Comparison of ENCODE assay signal across 23 cellular contexts in genomic region chr12:65634626-65635331, GRCh38.
A peak's percentile ranks its signal among the peaks of the same experiment; 100 is the strongest.
DNase-seq lines count a peak whose midpoint lies in the region; ATAC-seq and TF ChIP-seq lines count a peak whose summit lies in the region.
"Had no signal": no experiment of that assay in that cellular context is flagged by ENCODE, and none has a peak within 500 bp of the region (broad histone marks: within the 10 kb centered on the region; RNA-seq: fewer than 3 reads in every experiment).

No MANE protein-coding gene starts in this region.

- peaks cover 3% of the 10 kb centered on the region for H3K9me3 Mint-ChIP-seq in MCF 10A (ENCODE audit: unreplicated experiment)
- H3K9me3 Mint-ChIP-seq: activated B cell treated with CpG ODN at 0.5 μM for 24 hours; CD8-positive, alpha-beta T cell; H9; nephron progenitor cell had no signal

- H3K36me3 Mint-ChIP-seq in MCF 10A (ENCODE audit: insufficient read depth, unreplicated experiment): no peaks in the 10 kb centered on the region
- H3K36me3 Mint-ChIP-seq: CD8-positive, alpha-beta T cell; memory B cell had no signal

- in situ Hi-C loops in brain microvascular endothelial cell (cut with HindIII; ENCODE audit: low pct_ligation_motif_present, low sequenced_read_pairs): no loop called here

- no peak overlapping the region for H3K4me3 ChIP-seq in breast epithelium
- H3K4me3 ChIP-seq in brain microvascular endothelial cell (ENCODE audit: low read depth, low read length): no peak overlapping the region
- H3K4me3 ChIP-seq in tibial nerve: no peak overlapping the region
- H3K4me3 ChIP-seq: thyroid gland had no signal

- no peak for TF ChIP-seq EP300 in tibial nerve (IDR thresholded peaks at IDR 0.05)

- intact Hi-C loops in MCF 10A (cut with micrococcal nuclease): loop anchor here (1.0 kb wide), 1 partner anchor 32 kb away; no protein-coding TSS in a partner anchor
- intact Hi-C loops in breast epithelium (cut with DNase I; ENCODE audit: low total_unique reads): loop anchor here (5.0 kb wide), 1 partner anchor 163 kb away; no protein-coding TSS in a partner anchor

- CTCF ChIA-PET in MCF 10A (lab: Yijun Ruan, JAX): interaction anchor here (0.8 to 1.8 kb wide), 4 partner anchors 15 to 76 kb away, joined by 3 to 10 read pairs (median 5); no protein-coding TSS in a partner anchor

- H3K27ac Mint-ChIP-seq in MCF 10A (ENCODE audit: low read depth, unreplicated experiment): peak overlapping the region; percentile 86
- H3K27ac Mint-ChIP-seq: activated B cell treated with CpG ODN at 0.5 μM for 24 hours; CD8-positive, alpha-beta T cell; H9; memory B cell had no signal

- H3K9me3 ChIP-seq in breast epithelium: no peaks in the 10 kb centered on the region
- no peaks in the 10 kb centered on the region for H3K9me3 ChIP-seq in tibial nerve
- H3K9me3 ChIP-seq: thyroid gland had no signal

- no peak for TF ChIP-seq POLR2A in breast epithelium (IDR thresholded peaks at IDR 0.05)
- TF ChIP-seq POLR2A in tibial nerve (IDR thresholded peaks at IDR 0.05): no peak

- TF ChIP-seq CTCF in MCF 10A (IDR thresholded peaks at IDR 0.05; ENCODE audit: unreplicated experiment): no peak
- no peak for TF ChIP-seq CTCF in breast epithelium (IDR thresholded peaks at IDR 0.05)
- no peak for TF ChIP-seq CTCF in brain microvascular endothelial cell (IDR thresholded peaks at IDR 0.05; ENCODE audit: low read depth, low read length, missing control alignments)
- TF ChIP-seq CTCF in tibial nerve (IDR thresholded peaks at IDR 0.05): no peak

- 73 to 76% methylated on average over 6 of the region's 6 CpGs for WGBS in tibial nerve, 2 donors

- H3K27ac ChIP-seq in breast epithelium (no peak overlapping the region), brain microvascular endothelial cell (peak overlapping the region; percentile 98), tibial nerve (no peak overlapping the region)
- H3K27ac ChIP-seq: thyroid gland had no signal

- BruUV-seq in MCF 10A (replicated peaks; lab: Mats Ljungman, UMichigan): no TSS peak

- H3K4me1 ChIP-seq in breast epithelium (peaks cover 0 to 5% of the 10 kb centered on the region in 2 donors), tibial nerve (peaks cover 0 to 16% (median 4%) of the 10 kb centered on the region in 4 donors)
- H3K4me1 ChIP-seq: thyroid gland had no signal

- H3K4me1 Mint-ChIP-seq in MCF 10A (ENCODE audit: insufficient read depth, unreplicated experiment): peaks cover 53% of the 10 kb centered on the region
- H3K4me1 Mint-ChIP-seq: activated B cell treated with CpG ODN at 0.5 μM for 24 hours, memory B cell had no signal

- POLR2A ChIA-PET in MCF 10A (lab: Yijun Ruan, JAX): interaction anchor here (0.5 to 3.5 kb wide), 15 partner anchors 14 to 482 kb away, joined by 3 to 28 read pairs (median 3); partner anchors contain the start of gene HMGA2

- no peaks in the 10 kb centered on the region for H3K27me3 ChIP-seq in breast epithelium
- no peaks in the 10 kb centered on the region for H3K27me3 ChIP-seq in brain microvascular endothelial cell (replicated peaks)
- no peaks in the 10 kb centered on the region for H3K27me3 ChIP-seq in tibial nerve
- H3K27me3 ChIP-seq: thyroid gland had no signal

- ATAC-seq in HG02571 (IDR thresholded peaks at IDR 0.05; ENCODE audit: unreplicated experiment): no peak
- ATAC-seq: CD8-positive, alpha-beta T cell; right cardiac atrium had no signal

- no peaks in the 10 kb centered on the region for H3K27me3 Mint-ChIP-seq in MCF 10A (ENCODE audit: insufficient read depth, unreplicated experiment)
- H3K27me3 Mint-ChIP-seq: activated B cell treated with CpG ODN at 0.5 μM for 24 hours had no signal

- DNase-seq in MCF 10A (ENCODE audit: unreplicated experiment): peak; percentile 28
- DNase-seq in breast epithelium (ENCODE audit: low spot score in 2 of 2): no peak
- peak; percentile 85 for DNase-seq in brain microvascular endothelial cell
- peak; percentile 43 for DNase-seq in glomerular visceral epithelial cell (ENCODE audit: extremely low spot score)
- no peak for DNase-seq in DMS153 treated with DMSO at 0.1 percent for 48 hours (lab: John Stamatoyannopoulos, UW; ENCODE audit: unreplicated experiment)
- DNase-seq in NCI-H2227 treated with DMSO at 0.1 percent for 48 hours (lab: John Stamatoyannopoulos, UW): no peak
- DNase-seq in tibial nerve (ENCODE audit: low spot score in 2 of 2): no peak
- DNase-seq: 8988T; activated B cell treated with CpG ODN at 0.5 μM for 24 hours; activated CD8-positive, alpha-beta memory T cell treated with anti-CD3 and anti-CD28 coated beads for 24 hours; amniotic stem cell; CD8-positive, alpha-beta T cell; cortex of kidney; GF-D8; H9; NCI-H2081 treated with DMSO at 0.1 percent for 48 hours; nephron progenitor cell; right cardiac atrium; stimulated activated CD4-positive, alpha-beta T cell treated with anti-CD3 and anti-CD28 coated beads, Interleukin-4, amount 100 ng/mL, for 24 hours; T-helper 1 cell; thyroid gland had no signal

- H3K36me3 ChIP-seq in breast epithelium (no peaks in the 10 kb centered on the region), brain microvascular endothelial cell (replicated peaks) (no peaks in the 10 kb centered on the region), tibial nerve (no peaks in the 10 kb centered on the region)
- H3K36me3 ChIP-seq: thyroid gland had no signal

- no peak overlapping the region for H3K4me3 Mint-ChIP-seq in MCF 10A (ENCODE audit: unreplicated experiment)
- H3K4me3 Mint-ChIP-seq: activated B cell treated with CpG ODN at 0.5 μM for 24 hours; CD8-positive, alpha-beta T cell; H9; memory B cell; nephron progenitor cell had no signal

Comparison
In these comparisons a context has a peak if more than half of its experiments do, and no peak if none do; other contexts are left out.
1. DNase-seq: peak in MCF 10A (single experiment), brain microvascular endothelial cell (single experiment) and glomerular visceral epithelial cell (single experiment); none in breast epithelium (0 of 2), DMS153 treated with DMSO at 0.1 percent for 48 hours (single experiment), NCI-H2227 treated with DMSO at 0.1 percent for 48 hours (single experiment) and tibial nerve (0 of 2).